In genomic region chr14:99312106-99312505, GRCh38 we compare ENCODE assay signal across 18 cellular contexts. TPM values are rescaled to one million over a fixed set of nuclear protein-coding genes. Genes with fewer than 3 reads are reported as not detected.
A peak's percentile ranks its signal among the peaks of the same experiment; 100 is the strongest.
DNase-seq lines count a peak whose midpoint lies in the region; ATAC-seq lines count a peak whose summit lies in the region.
"Had no signal": no experiment of that assay in that cellular context is flagged by ENCODE, and none has a peak within 500 bp of the region (broad histone marks: within the 10 kb centered on the region; RNA-seq: fewer than 3 reads in every experiment).

No MANE protein-coding gene starts in this region.

- DNase-seq in activated CD4-positive, alpha-beta T cell treated with anti-CD3 and anti-CD28 coated beads, Interleukin-2, amount 10 ng/mL, durations not matched to agents 24 days and 14 days: peak; percentile 30
- DNase-seq in activated CD4-positive, alpha-beta T cell treated with anti-CD3 and anti-CD28 coated beads, Interleukin-2, amount 10 ng/mL, durations not matched to agents 7 days and 5 days: no peak
- DNase-seq in AG20443 (ENCODE audit: low spot score) (peak; percentile 2), mesenteric fat pad (ENCODE audit: low spot score) (peak; percentile 49), posterior vena cava (ENCODE audit: low spot score) (peak; percentile 17)
- DNase-seq in stimulated activated effector memory CD8-positive, alpha-beta T cell treated with anti-CD3 and anti-CD28 coated beads, Interleukin-12 subunit alpha, Interleukin-12 subunit beta, amount 100 ng/mL, for 72 hours (ENCODE audit: low spot score in 2 of 2): no peak
- DNase-seq: CD4-positive, alpha-beta memory T cell; DMS153; DMS79; GDM1; GM23248; HFFc6 had no signal

- H3K36me3 Mint-ChIP-seq in activated CD4-positive, alpha-beta T cell treated with anti-CD3 and anti-CD28 coated beads, Interleukin-2, amount 10 ng/mL, durations not matched to agents 24 days and 14 days (ENCODE audit: low read depth): no peaks in the 10 kb centered on the region
- H3K36me3 Mint-ChIP-seq in activated CD4-positive, alpha-beta T cell treated with anti-CD3 and anti-CD28 coated beads, Interleukin-2, amount 10 ng/mL, durations not matched to agents 7 days and 5 days (ENCODE audit: low read depth): no peaks in the 10 kb centered on the region
- H3K36me3 Mint-ChIP-seq in stimulated activated effector memory CD8-positive, alpha-beta T cell treated with anti-CD3 and anti-CD28 coated beads, Interleukin-12 subunit alpha, Interleukin-12 subunit beta, amount 100 ng/mL, for 72 hours: no peaks in the 10 kb centered on the region
- H3K36me3 Mint-ChIP-seq: CD14-positive monocyte had no signal

- no peaks in the 10 kb centered on the region for H3K9me3 Mint-ChIP-seq in activated CD4-positive, alpha-beta T cell treated with anti-CD3 and anti-CD28 coated beads, Interleukin-2, amount 10 ng/mL, durations not matched to agents 24 days and 14 days
- no peaks in the 10 kb centered on the region for H3K9me3 Mint-ChIP-seq in activated CD4-positive, alpha-beta T cell treated with anti-CD3 and anti-CD28 coated beads, Interleukin-2, amount 10 ng/mL, durations not matched to agents 7 days and 5 days
- H3K9me3 Mint-ChIP-seq in stimulated activated effector memory CD8-positive, alpha-beta T cell treated with anti-CD3 and anti-CD28 coated beads, Interleukin-12 subunit alpha, Interleukin-12 subunit beta, amount 100 ng/mL, for 72 hours: peaks cover 4% of the 10 kb centered on the region
- H3K9me3 Mint-ChIP-seq: HFFc6 had no signal

- peaks cover 25% of the 10 kb centered on the region for H3K27me3 Mint-ChIP-seq in activated CD4-positive, alpha-beta T cell treated with anti-CD3 and anti-CD28 coated beads, Interleukin-2, amount 10 ng/mL, durations not matched to agents 24 days and 14 days
- H3K27me3 Mint-ChIP-seq in activated CD4-positive, alpha-beta T cell treated with anti-CD3 and anti-CD28 coated beads, Interleukin-2, amount 10 ng/mL, durations not matched to agents 7 days and 5 days: peaks cover 13% of the 10 kb centered on the region
- H3K27me3 Mint-ChIP-seq: IgD-negative memory B cell had no signal

- intact Hi-C loops in activated CD4-positive, alpha-beta T cell treated with anti-CD3 and anti-CD28 coated beads, Interleukin-2, amount 10 ng/mL, durations not matched to agents 24 days and 14 days (cut with micrococcal nuclease): no loop called here
- intact Hi-C loops in posterior vena cava (cut with DNase I): no loop called here

- CTCF ChIA-PET in activated CD4-positive, alpha-beta T cell treated with anti-CD3 and anti-CD28 coated beads, Interleukin-2, amount 10 ng/mL, durations not matched to agents 7 days and 5 days (lab: Charles Lee): interaction anchor here (1.9 kb wide), 1 partner anchor 8 kb away, joined by 8 read pairs; no protein-coding TSS in a partner anchor

- H3K4me3 Mint-ChIP-seq in activated CD4-positive, alpha-beta T cell treated with anti-CD3 and anti-CD28 coated beads, Interleukin-2, amount 10 ng/mL, durations not matched to agents 24 days and 14 days: no peak overlapping the region
- H3K4me3 Mint-ChIP-seq in activated CD4-positive, alpha-beta T cell treated with anti-CD3 and anti-CD28 coated beads, Interleukin-2, amount 10 ng/mL, durations not matched to agents 7 days and 5 days: no peak overlapping the region
- H3K4me3 Mint-ChIP-seq in stimulated activated effector memory CD8-positive, alpha-beta T cell treated with anti-CD3 and anti-CD28 coated beads, Interleukin-12 subunit alpha, Interleukin-12 subunit beta, amount 100 ng/mL, for 72 hours: no peak overlapping the region
- H3K4me3 Mint-ChIP-seq: CD14-positive monocyte; CD4-positive, alpha-beta memory T cell; HFFc6 had no signal

- no peak for ATAC-seq in stimulated activated effector memory CD8-positive, alpha-beta T cell treated with anti-CD3 and anti-CD28 coated beads, Interleukin-12 subunit alpha, Interleukin-12 subunit beta, amount 100 ng/mL, for 72 hours
- no peak for ATAC-seq in HG03039 (IDR thresholded peaks at IDR 0.05; ENCODE audit: unreplicated experiment)
- ATAC-seq: A549, HCT116, HepG2 had no signal

- POLR2A ChIA-PET in activated CD4-positive, alpha-beta T cell treated with anti-CD3 and anti-CD28 coated beads, Interleukin-2, amount 10 ng/mL, durations not matched to agents 7 days and 5 days (lab: Charles Lee): no interaction called here

- no peaks in the 10 kb centered on the region for H3K4me1 Mint-ChIP-seq in activated CD4-positive, alpha-beta T cell treated with anti-CD3 and anti-CD28 coated beads, Interleukin-2, amount 10 ng/mL, durations not matched to agents 24 days and 14 days
- no peaks in the 10 kb centered on the region for H3K4me1 Mint-ChIP-seq in activated CD4-positive, alpha-beta T cell treated with anti-CD3 and anti-CD28 coated beads, Interleukin-2, amount 10 ng/mL, durations not matched to agents 7 days and 5 days
- peaks cover 21% of the 10 kb centered on the region for H3K4me1 Mint-ChIP-seq in stimulated activated effector memory CD8-positive, alpha-beta T cell treated with anti-CD3 and anti-CD28 coated beads, Interleukin-12 subunit alpha, Interleukin-12 subunit beta, amount 100 ng/mL, for 72 hours
- H3K4me1 Mint-ChIP-seq: CD4-positive, alpha-beta memory T cell; IgD-negative memory B cell had no signal

- no peak overlapping the region for H3K27ac Mint-ChIP-seq in activated CD4-positive, alpha-beta T cell treated with anti-CD3 and anti-CD28 coated beads, Interleukin-2, amount 10 ng/mL, durations not matched to agents 24 days and 14 days
- no peak overlapping the region for H3K27ac Mint-ChIP-seq in activated CD4-positive, alpha-beta T cell treated with anti-CD3 and anti-CD28 coated beads, Interleukin-2, amount 10 ng/mL, durations not matched to agents 7 days and 5 days
- H3K27ac Mint-ChIP-seq in stimulated activated effector memory CD8-positive, alpha-beta T cell treated with anti-CD3 and anti-CD28 coated beads, Interleukin-12 subunit alpha, Interleukin-12 subunit beta, amount 100 ng/mL, for 72 hours: no peak overlapping the region
- H3K27ac Mint-ChIP-seq: CD14-positive monocyte; CD4-positive, alpha-beta memory T cell; HFFc6; IgD-negative memory B cell had no signal

RNA-seq across cellular contexts. Expression of gene BCL11B, which starts 40.1 kb away (rescaled TPM):
- 48.2 and 48.5 TPM in 2 replicates for total RNA-seq in activated CD4-positive, alpha-beta T cell treated with anti-CD3 and anti-CD28 coated beads, Interleukin-2, amount 10 ng/mL, durations not matched to agents 24 days and 14 days
- 100 to 1,000 TPM; 115 to 116 TPM for total RNA-seq in activated CD4-positive, alpha-beta T cell treated with anti-CD3 and anti-CD28 coated beads, Interleukin-2, amount 10 ng/mL, durations not matched to agents 7 days and 5 days
- total RNA-seq in mesenteric fat pad (0.67 TPM), posterior vena cava (1 to 10 TPM in 1 of 2 donors, under 1 TPM in 1; 0.43 to 1.5 TPM)
- total RNA-seq: GM23248, HepG2 had no signal

Comparison
In these comparisons a context has a peak if more than half of its experiments do, and no peak if none do; other contexts are left out.
1. DNase-seq: peak in activated CD4-positive, alpha-beta T cell treated with anti-CD3 and anti-CD28 coated beads, Interleukin-2, amount 10 ng/mL, durations not matched to agents 24 days and 14 days (single experiment), AG20443 (single experiment), mesenteric fat pad (single experiment) and posterior vena cava (single experiment); none in activated CD4-positive, alpha-beta T cell treated with anti-CD3 and anti-CD28 coated beads, Interleukin-2, amount 10 ng/mL, durations not matched to agents 7 days and 5 days (single experiment) and stimulated activated effector memory CD8-positive, alpha-beta T cell treated with anti-CD3 and anti-CD28 coated beads, Interleukin-12 subunit alpha, Interleukin-12 subunit beta, amount 100 ng/mL, for 72 hours (0 of 2).
2. RNA of gene BCL11B, which starts 40.1 kb away (total RNA-seq): 115 to 116 TPM in activated CD4-positive, alpha-beta T cell treated with anti-CD3 and anti-CD28 coated beads, Interleukin-2, amount 10 ng/mL, durations not matched to agents 7 days and 5 days and 48.2 to 48.5 TPM in activated CD4-positive, alpha-beta T cell treated with anti-CD3 and anti-CD28 coated beads, Interleukin-2, amount 10 ng/mL, durations not matched to agents 24 days and 14 days; 0.43 to 1.5 TPM in posterior vena cava and 0.67 TPM in mesenteric fat pad (single experiment); every median in the first group is over 10 times any median in the second.